ENCODE assay signal across 16 cellular contexts in genomic region chr4:64670647-64671046, GRCh38.
DNase-seq lines count a peak whose midpoint lies in the region; ATAC-seq and TF ChIP-seq lines count a peak whose summit lies in the region.
"Had no signal": no experiment of that assay in that cellular context is flagged by ENCODE, and none has a peak within 500 bp of the region (broad histone marks: within the 10 kb centered on the region; RNA-seq: fewer than 3 reads in every experiment).

No MANE protein-coding gene starts in this region.

- no peak for TF ChIP-seq POLR2A in suprapubic skin (IDR thresholded peaks at IDR 0.05)

- no peak overlapping the region for H3K4me3 ChIP-seq in suprapubic skin
- H3K4me3 ChIP-seq: A549, GM23248 had no signal

- H3K9me3 ChIP-seq in suprapubic skin, result no peaks in the 10 kb centered on the region
- H3K9me3 ChIP-seq: A549, Caco-2 had no signal

- no peaks in the 10 kb centered on the region for H3K9me3 Mint-ChIP-seq in glutamatergic neuron (ENCODE audit: unreplicated experiment)

- DNase-seq in COR-L47 (lab: John Stamatoyannopoulos, UW) (peak; percentile 6), D341Med (ENCODE audit: low spot score) (peak; percentile 8), M059J (ENCODE audit: low read depth) (peak; percentile 3), myocyte (ENCODE audit: low read depth) (peak; percentile 4), suprapubic skin (ENCODE audit: low spot score in 2 of 2) (no peak), SW480 (ENCODE audit: low spot score) (no peak), glutamatergic neuron (no peak)
- DNase-seq: Caco-2; CD8-positive, alpha-beta T cell; DMS53; GM23248; H7; IMR-90 had no signal

- H3K27me3 ChIP-seq in suprapubic skin, result no peaks in the 10 kb centered on the region

- no peak for TF ChIP-seq EP300 in suprapubic skin (IDR thresholded peaks at IDR 0.05)

- H3K4me1 Mint-ChIP-seq in glutamatergic neuron (ENCODE audit: low read depth, unreplicated experiment), result no peaks in the 10 kb centered on the region
- H3K4me1 Mint-ChIP-seq: CD14-positive monocyte had no signal

- no peaks in the 10 kb centered on the region for H3K36me3 ChIP-seq in suprapubic skin

- TF ChIP-seq CTCF in suprapubic skin (IDR thresholded peaks at IDR 0.05) (no peak), glutamatergic neuron (IDR thresholded peaks at IDR 0.05; ENCODE audit: partially characterized antibody, unreplicated experiment) (no peak)

- H3K27me3 Mint-ChIP-seq in glutamatergic neuron (ENCODE audit: unreplicated experiment), result no peaks in the 10 kb centered on the region

- no peak overlapping the region for H3K27ac ChIP-seq in suprapubic skin
- H3K27ac ChIP-seq: A549, GM23248 had no signal

- H3K36me3 Mint-ChIP-seq in glutamatergic neuron (ENCODE audit: unreplicated experiment), result peaks cover 7% of the 10 kb centered on the region
- H3K36me3 Mint-ChIP-seq: CD14-positive monocyte; CD8-positive, alpha-beta T cell had no signal

- 93% methylated on average over 4 of the region's 6 CpGs for WGBS in suprapubic skin

- H3K4me3 Mint-ChIP-seq in glutamatergic neuron (ENCODE audit: unreplicated experiment), result no peak overlapping the region
- H3K4me3 Mint-ChIP-seq: CD14-positive monocyte; CD8-positive, alpha-beta T cell had no signal

- no peak for ATAC-seq in HG03378 (IDR thresholded peaks at IDR 0.05; ENCODE audit: unreplicated experiment)
- ATAC-seq: A549; CD8-positive, alpha-beta T cell had no signal

- H3K27ac Mint-ChIP-seq in glutamatergic neuron (ENCODE audit: unreplicated experiment), result no peak overlapping the region
- H3K27ac Mint-ChIP-seq: CD14-positive monocyte; CD8-positive, alpha-beta T cell had no signal

- no peaks in the 10 kb centered on the region for H3K4me1 ChIP-seq in suprapubic skin
- H3K4me1 ChIP-seq: A549, Caco-2 had no signal

Comparison
In these comparisons a context has a peak if more than half of its experiments do, and no peak if none do; other contexts are left out.
1. DNase-seq: peak in COR-L47 (single experiment), D341Med (single experiment), M059J (single experiment) and myocyte (single experiment); none in suprapubic skin (0 of 2), SW480 (single experiment) and glutamatergic neuron (single experiment).